In the genomic region with DNA sequence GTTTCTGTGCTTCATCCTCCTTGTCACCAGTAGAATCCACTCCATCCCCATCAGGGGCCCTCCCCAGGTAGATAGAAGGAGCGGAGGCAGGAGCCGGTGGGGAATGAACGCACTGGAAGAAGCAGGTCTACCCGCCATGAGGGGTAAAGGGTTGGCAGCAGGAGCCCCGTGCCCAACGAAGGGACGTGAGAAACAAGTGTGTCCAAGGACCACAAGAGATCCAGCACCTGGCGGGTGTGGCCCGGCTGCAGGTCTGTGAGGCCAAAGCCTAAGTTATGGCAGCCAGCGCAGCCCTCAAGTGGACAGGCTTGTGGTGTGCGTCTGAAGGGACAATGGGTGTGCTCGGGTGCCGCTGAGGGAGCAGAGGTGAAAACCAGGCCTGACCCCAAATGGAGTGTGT, we compare ENCODE assay signal across 25 cellular contexts.
"Had no signal": no experiment of that assay in that cellular context is flagged by ENCODE, and none has a peak within 500 bp of the region (broad histone marks: within the 10 kb centered on the region; RNA-seq: fewer than 3 reads in every experiment).

No MANE protein-coding gene starts in this region.

- H2AFZ ChIP-seq: parathyroid adenoma had no signal

- H3K9ac ChIP-seq: parathyroid adenoma had no signal

- H3K4me3 ChIP-seq: ovary, psoas muscle, right lobe of liver, sigmoid colon, stomach, thoracic aorta, thyroid gland, tibial nerve, upper lobe of left lung, vagina had no signal

- H3K27ac ChIP-seq: ovary, parathyroid adenoma, psoas muscle, right lobe of liver, sigmoid colon, stomach, thoracic aorta, thyroid gland, tibial nerve, upper lobe of left lung, vagina had no signal

- H3K9me3 ChIP-seq: ovary, psoas muscle, right lobe of liver, sigmoid colon, stomach, thoracic aorta, thyroid gland, tibial nerve, upper lobe of left lung, vagina had no signal

- DNase-seq: nephron progenitor cell; occipital lobe; ovary; posterior cingulate gyrus; psoas muscle; right cardiac atrium; right lobe of liver; sigmoid colon; small intestine; stimulated activated CD4-positive, alpha-beta T cell treated with anti-CD3 and anti-CD28 coated beads, Interleukin-15, amount 100 ng/mL, for 24 hours; stimulated activated CD4-positive, alpha-beta T cell treated with anti-CD3 and anti-CD28 coated beads, Interleukin-2, amount 100 ng/mL, for 24 hours; stimulated activated CD4-positive, alpha-beta T cell treated with anti-CD3 and anti-CD28 coated beads, Interleukin-2, amount 100 ng/mL, for 48 hours; stimulated activated CD4-positive, alpha-beta T cell treated with anti-CD3 and anti-CD28 coated beads, Interleukin-4, amount 100 ng/mL, for 24 hours; stimulated activated naive B cell treated with anti-CD40 and anti-IgM and Interleukin-4, amounts not matched to agents 10 μg/mL and 1 μg/mL and 100 μg/mL, for 72 hours; stimulated activated naive CD4-positive, alpha-beta T cell treated with Interleukin-2 at 50 U/mL for 16 hours; stomach; thyroid gland; trophoblast cell; upper lobe of left lung had no signal

- ATAC-seq: natural killer cell treated with Interleukin-12 subunit alpha and Interleukin-12 subunit beta and Interleukin-15 and Interleukin-18, amount 100 ng/mL, for 72 hours; psoas muscle; right cardiac atrium; right lobe of liver; stimulated activated effector memory CD8-positive, alpha-beta T cell treated with anti-CD3 and anti-CD28 coated beads, Interleukin-12 subunit alpha, Interleukin-12 subunit beta, amount 100 ng/mL, for 72 hours; stimulated activated naive B cell treated with anti-CD40 and anti-IgM and Interleukin-4, amounts not matched to agents 10 μg/mL and 1 μg/mL and 100 μg/mL, for 72 hours had no signal

- H3K4me1 ChIP-seq: parathyroid adenoma, psoas muscle, right lobe of liver, sigmoid colon, stomach, thyroid gland, tibial nerve, upper lobe of left lung, vagina had no signal

- H3K36me3 ChIP-seq: ovary, right lobe of liver, sigmoid colon, stomach, thoracic aorta, thyroid gland, tibial nerve, upper lobe of left lung, vagina had no signal

- H3K27me3 ChIP-seq: ovary, right lobe of liver, thyroid gland, tibial nerve, upper lobe of left lung, vagina had no signal
